Comparison of ENCODE assay signal across 34 cellular contexts in the genomic region with DNA sequence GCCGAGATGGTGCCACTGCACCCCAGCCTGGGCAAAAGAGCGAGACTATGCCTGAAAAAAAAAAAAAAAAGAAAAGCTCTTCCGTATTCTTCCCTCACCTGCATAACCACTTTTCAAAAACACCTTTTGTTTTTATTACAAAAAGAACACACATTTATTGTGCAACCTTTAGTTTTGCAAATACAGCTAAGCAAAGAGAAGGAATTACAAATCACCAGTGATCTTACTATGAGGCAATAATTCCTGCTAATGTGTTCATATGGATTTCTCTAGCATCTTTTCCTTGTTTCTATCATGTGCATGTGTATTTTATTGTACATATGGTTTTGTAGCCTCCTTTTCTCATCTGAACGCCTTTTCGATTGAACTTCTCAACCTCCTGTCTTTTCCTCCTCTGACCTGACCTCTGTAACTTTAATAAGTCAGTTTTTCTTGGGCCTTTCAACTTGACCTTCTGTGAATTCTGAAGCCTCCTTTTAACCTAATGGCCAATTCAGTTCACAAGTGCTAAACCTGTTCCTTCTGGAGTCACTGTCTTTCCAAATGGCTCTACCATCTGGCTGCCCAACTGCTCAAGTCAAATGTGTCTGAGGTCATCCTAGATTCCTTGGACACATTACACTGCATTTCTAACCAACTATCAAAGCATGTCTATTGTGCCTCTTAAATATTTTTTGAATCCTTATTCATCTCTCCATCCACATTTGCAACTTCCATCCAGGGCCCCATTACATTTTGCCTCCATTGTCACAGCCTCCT. TPM values are rescaled to one million over a fixed set of nuclear protein-coding genes. Genes with fewer than 3 reads are reported as not detected.
DNase-seq lines count a peak whose midpoint lies in the region; ATAC-seq and TF ChIP-seq lines count a peak whose summit lies in the region.
"Had no signal": no experiment of that assay in that cellular context is flagged by ENCODE, and none has a peak within 500 bp of the region (broad histone marks: within the 10 kb centered on the region; RNA-seq: fewer than 3 reads in every experiment).

No MANE protein-coding gene starts in this region.

- H3K4me1 ChIP-seq in mammary epithelial cell (ENCODE audit: insufficient read depth, low read length), result peaks cover 9% of the 10 kb centered on the region
- H3K4me1 ChIP-seq: ascending aorta, foreskin keratinocyte, parathyroid adenoma had no signal

- CTCF ChIA-PET in mammary epithelial cell (lab: Charles Lee; ENCODE audit: low non-redundant PET), result no interaction called here

- H3K36me3 Mint-ChIP-seq in glutamatergic neuron (ENCODE audit: unreplicated experiment) (no peaks in the 10 kb centered on the region), type B pancreatic cell (no peaks in the 10 kb centered on the region)
- H3K36me3 Mint-ChIP-seq: activated naive CD8-positive, alpha-beta T cell treated with anti-CD3 and anti-CD28 coated beads for 36 hours; stimulated activated memory B cell treated with anti-CD40 and anti-IgM and Interleukin-4, amounts not matched to agents 10 μg/mL and 1 μg/mL and 100 μg/mL, for 72 hours had no signal

- no peak overlapping the region for H2AFZ ChIP-seq in mammary epithelial cell (ENCODE audit: low read depth, low read length)
- H2AFZ ChIP-seq: GM23248, parathyroid adenoma had no signal

- H3K9me3 ChIP-seq in mammary epithelial cell (replicated peaks; ENCODE audit: insufficient read depth, low read length), result no peaks in the 10 kb centered on the region
- H3K9me3 ChIP-seq: ascending aorta, heart left ventricle had no signal

- H3K27me3 ChIP-seq in mammary epithelial cell (ENCODE audit: insufficient read depth, low read length), result no peaks in the 10 kb centered on the region
- H3K27me3 ChIP-seq: ascending aorta, heart left ventricle had no signal

- no peak overlapping the region for H3K4me3 ChIP-seq in mammary epithelial cell (replicated peaks in 1 of 3; ENCODE audit: insufficient read depth in 1 of 3, low read depth in 2 of 3, low read length in 3 of 3)
- H3K4me3 ChIP-seq: ascending aorta, GM23248, heart left ventricle, SK-N-MC, skin epidermis had no signal

- TF ChIP-seq CTCF in mammary epithelial cell (conservative IDR thresholded peaks at IDR 0.05 in 1 of 2, IDR thresholded peaks at IDR 0.05 in 1 of 2; ENCODE audit: extremely low read depth in 1 of 2, insufficient read depth in 1 of 2, low read depth in 1 of 2, low read length in 2 of 2) (no peak), glutamatergic neuron (IDR thresholded peaks at IDR 0.05; ENCODE audit: partially characterized antibody, unreplicated experiment) (no peak), type B pancreatic cell (conservative IDR thresholded peaks at IDR 0.05) (no peak)

- DNase-seq in NCI-H1694 treated with DMSO at 0.1 percent for 48 hours (lab: John Stamatoyannopoulos, UW) (peak; percentile 63), NCI-H1694 (lab: John Stamatoyannopoulos, UW) (no peak), mammary epithelial cell (peak; percentile 51), glutamatergic neuron (no peak), type B pancreatic cell (ENCODE audit: extremely low spot score, unreplicated experiment) (no peak), NCI-H748 (lab: John Stamatoyannopoulos, UW; ENCODE audit: unreplicated experiment) (no peak)
- DNase-seq: 8988T; activated B cell treated with CpG ODN at 0.5 μM for 24 hours; activated CD4-positive, alpha-beta T cell treated with anti-CD3 and anti-CD28 coated beads, Interleukin-2, amount 50 U/mL, for 1 hour; activated gamma-delta T cell; activated naive CD8-positive, alpha-beta T cell treated with anti-CD3 and anti-CD28 coated beads for 36 hours; activated T-cell treated with anti-CD3 and anti-CD28 coated beads, Interleukin-2, amount 50 U/mL, for 4 hours; cortex of kidney; effector memory CD4-positive, alpha-beta T cell; erythroblast; GM23248; heart left ventricle; NCI-H2081; retina; T-helper 1 cell; trophoblast cell had no signal

- H3K9me3 Mint-ChIP-seq in glutamatergic neuron (ENCODE audit: unreplicated experiment) (peaks cover 10% of the 10 kb centered on the region), type B pancreatic cell (peaks cover 8% of the 10 kb centered on the region)
- H3K9me3 Mint-ChIP-seq: activated B cell treated with CpG ODN at 0.5 μM for 24 hours; activated naive CD8-positive, alpha-beta T cell treated with anti-CD3 and anti-CD28 coated beads for 36 hours; activated T-cell treated with anti-CD3 and anti-CD28 coated beads, Interleukin-2, amount 50 U/mL, for 4 hours; stimulated activated memory B cell treated with anti-CD40 and anti-IgM and Interleukin-4, amounts not matched to agents 10 μg/mL and 1 μg/mL and 100 μg/mL, for 72 hours had no signal

- H3K4me1 Mint-ChIP-seq in glutamatergic neuron (ENCODE audit: low read depth, unreplicated experiment) (peaks cover 31% of the 10 kb centered on the region), type B pancreatic cell (ENCODE audit: unreplicated experiment) (peaks cover 39% of the 10 kb centered on the region)
- H3K4me1 Mint-ChIP-seq: activated B cell treated with CpG ODN at 0.5 μM for 24 hours; activated naive CD8-positive, alpha-beta T cell treated with anti-CD3 and anti-CD28 coated beads for 36 hours; stimulated activated memory B cell treated with anti-CD40 and anti-IgM and Interleukin-4, amounts not matched to agents 10 μg/mL and 1 μg/mL and 100 μg/mL, for 72 hours had no signal

- intact Hi-C loops in mammary epithelial cell (cut with micrococcal nuclease), result no loop called here

- H3K4me2 ChIP-seq in mammary epithelial cell (ENCODE audit: insufficient read depth, low read depth, low read length), result no peak overlapping the region

- H3K4me3 Mint-ChIP-seq in glutamatergic neuron (ENCODE audit: unreplicated experiment), result no peak overlapping the region
- peak overlapping the region; percentile 8 for H3K4me3 Mint-ChIP-seq in type B pancreatic cell
- H3K4me3 Mint-ChIP-seq: activated B cell treated with CpG ODN at 0.5 μM for 24 hours; activated naive CD8-positive, alpha-beta T cell treated with anti-CD3 and anti-CD28 coated beads for 36 hours; activated T-cell treated with anti-CD3 and anti-CD28 coated beads, Interleukin-2, amount 50 U/mL, for 4 hours; stimulated activated memory B cell treated with anti-CD40 and anti-IgM and Interleukin-4, amounts not matched to agents 10 μg/mL and 1 μg/mL and 100 μg/mL, for 72 hours had no signal

- ATAC-seq in HG02973 (IDR thresholded peaks at IDR 0.05; ENCODE audit: unreplicated experiment) (no peak), GM19035 (IDR thresholded peaks at IDR 0.05; ENCODE audit: unreplicated experiment) (no peak)
- ATAC-seq: activated T-cell treated with anti-CD3 and anti-CD28 coated beads, Interleukin-2, amount 50 U/mL, for 4 hours; foreskin keratinocyte; heart left ventricle; stimulated activated memory B cell treated with anti-CD40 and anti-IgM and Interleukin-4, amounts not matched to agents 10 μg/mL and 1 μg/mL and 100 μg/mL, for 72 hours had no signal

- no peak overlapping the region for H3K9ac ChIP-seq in mammary epithelial cell (ENCODE audit: insufficient read depth, low read length)
- H3K9ac ChIP-seq: GM23248, parathyroid adenoma had no signal

- no TSS peak for BruUV-seq in mammary epithelial cell (replicated peaks; lab: Mats Ljungman, UMichigan)

- in situ Hi-C loops in mammary epithelial cell (cut with MboI; ENCODE audit: low sequenced_read_pairs in 2 of 2), result loop anchor here in 1 of 2 donors (25.0 kb wide), 1 partner anchor 949 kb away; no protein-coding TSS in a partner anchor

- dilution Hi-C loops in mammary epithelial cell (cut with HindIII; ENCODE audit: low sequenced_read_pairs), result no loop called here

- peak overlapping the region; percentile 83 for H3K27ac Mint-ChIP-seq in glutamatergic neuron (ENCODE audit: unreplicated experiment)
- peak overlapping the region; percentile 46 for H3K27ac Mint-ChIP-seq in type B pancreatic cell
- H3K27ac Mint-ChIP-seq: activated B cell treated with CpG ODN at 0.5 μM for 24 hours; activated naive CD8-positive, alpha-beta T cell treated with anti-CD3 and anti-CD28 coated beads for 36 hours; stimulated activated memory B cell treated with anti-CD40 and anti-IgM and Interleukin-4, amounts not matched to agents 10 μg/mL and 1 μg/mL and 100 μg/mL, for 72 hours had no signal

- no peak overlapping the region for H3K27ac ChIP-seq in mammary epithelial cell (ENCODE audit: insufficient read depth, low read depth, low read length)
- H3K27ac ChIP-seq: ascending aorta, foreskin keratinocyte, GM23248, heart left ventricle, parathyroid adenoma, RWPE1, SK-N-MC had no signal

- peaks cover 6% of the 10 kb centered on the region for H3K27me3 Mint-ChIP-seq in glutamatergic neuron (ENCODE audit: unreplicated experiment)
- no peaks in the 10 kb centered on the region for H3K27me3 Mint-ChIP-seq in type B pancreatic cell
- H3K27me3 Mint-ChIP-seq: activated B cell treated with CpG ODN at 0.5 μM for 24 hours had no signal

- H3K79me2 ChIP-seq in mammary epithelial cell (ENCODE audit: insufficient read depth, low read length), result no peaks in the 10 kb centered on the region
- H3K79me2 ChIP-seq: parathyroid adenoma had no signal

- no peaks in the 10 kb centered on the region for H4K20me1 ChIP-seq in mammary epithelial cell (ENCODE audit: insufficient read depth, low read length)

- 81% methylated on average over 5 of the region's 5 CpGs for WGBS in mammary epithelial cell (ENCODE audit: low coverage, missing lambda C conversion rate)

- no peaks in the 10 kb centered on the region for H3K36me3 ChIP-seq in mammary epithelial cell (ENCODE audit: insufficient read depth, low read length)
- H3K36me3 ChIP-seq: ascending aorta, heart left ventricle had no signal

RNA-seq across cellular contexts. Expression of gene DAPL1, which starts 59.1 kb away (rescaled TPM):
- total RNA-seq in mammary epithelial cell, result 1 to 10 TPM; 1.2 to 1.6 TPM
- 5.2 TPM for polyA plus RNA-seq in mammary epithelial cell
- not detected for polyA minus RNA-seq in mammary epithelial cell
- not detected for total RNA-seq in glutamatergic neuron (ENCODE audit: unreplicated experiment)
- 0.76 TPM in 1 of 2 replicates, not detected in the other for total RNA-seq in type B pancreatic cell (ENCODE audit: low replicate concordance)
- total RNA-seq: activated B cell treated with CpG ODN at 0.5 μM for 24 hours; activated naive CD8-positive, alpha-beta T cell treated with anti-CD3 and anti-CD28 coated beads for 36 hours; activated T-cell treated with anti-CD3 and anti-CD28 coated beads, Interleukin-2, amount 50 U/mL, for 4 hours; ascending aorta; cardiac septum; Daoy; GM23248; heart left ventricle; kidney epithelial cell; lung microvascular endothelial cell had no signal
- polyA plus RNA-seq: GM23248 had no signal

Comparison
In these comparisons a context has a peak if more than half of its experiments do, and no peak if none do; other contexts are left out.
1. DNase-seq: peak in NCI-H1694 treated with DMSO at 0.1 percent for 48 hours (single experiment) and mammary epithelial cell (single experiment); none in NCI-H1694 (single experiment), glutamatergic neuron (single experiment), type B pancreatic cell (single experiment) and NCI-H748 (single experiment).